In genomic region chr17:77875881-77876509, GRCh38 we compare ENCODE assay signal across 12 cellular contexts.
DNase-seq lines count a peak whose midpoint lies in the region; ATAC-seq and TF ChIP-seq lines count a peak whose summit lies in the region.
"Had no signal": no experiment of that assay in that cellular context is flagged by ENCODE, and none has a peak within 500 bp of the region (broad histone marks: within the 10 kb centered on the region; RNA-seq: fewer than 3 reads in every experiment).

No MANE protein-coding gene starts in this region.

- H3K9me3 Mint-ChIP-seq in activated naive CD8-positive, alpha-beta T cell (ENCODE audit: low read depth) = peaks cover 3% of the 10 kb centered on the region
- H3K9me3 Mint-ChIP-seq in activated naive CD8-positive, alpha-beta T cell treated with anti-CD3 and anti-CD28 coated beads for 36 hours = peaks cover 11% of the 10 kb centered on the region
- H3K9me3 Mint-ChIP-seq in MCF 10A (ENCODE audit: unreplicated experiment) = peaks cover 11% of the 10 kb centered on the region
- H3K9me3 Mint-ChIP-seq in stimulated activated naive CD8-positive, alpha-beta T cell treated with anti-CD3 and anti-CD28 coated beads, Interleukin-15, amount 100 ng/mL, for 72 hours = peaks cover 13 to 22% of the 10 kb centered on the region in 2 donors

- peaks cover 7% of the 10 kb centered on the region for H3K36me3 Mint-ChIP-seq in activated naive CD8-positive, alpha-beta T cell
- H3K36me3 Mint-ChIP-seq in activated naive CD8-positive, alpha-beta T cell treated with anti-CD3 and anti-CD28 coated beads for 36 hours = peaks cover 10% of the 10 kb centered on the region
- no peaks in the 10 kb centered on the region for H3K36me3 Mint-ChIP-seq in MCF 10A (ENCODE audit: insufficient read depth, unreplicated experiment)

- TF ChIP-seq CTCF in MCF 10A (IDR thresholded peaks at IDR 0.05; ENCODE audit: unreplicated experiment) = no peak

- CTCF ChIA-PET in MCF 10A (lab: Yijun Ruan, JAX) = no interaction called here

- BruUV-seq in MCF 10A (replicated peaks; lab: Mats Ljungman, UMichigan) = no TSS peak

- no peak for DNase-seq in activated naive CD8-positive, alpha-beta T cell treated with anti-CD3 and anti-CD28 coated beads for 36 hours
- peak; percentile 64 for DNase-seq in NAMALWA (ENCODE audit: low spot score)
- DNase-seq in MCF 10A (ENCODE audit: unreplicated experiment) = peak; percentile 38
- no peak for DNase-seq in stimulated activated naive CD8-positive, alpha-beta T cell treated with anti-CD3 and anti-CD28 coated beads, Interleukin-15, amount 100 ng/mL, for 72 hours
- DNase-seq in NCI-H2029 (lab: John Stamatoyannopoulos, UW) = no peak
- no peak for DNase-seq in activated CD8-positive, alpha-beta memory T cell treated with anti-CD3 and anti-CD28 coated beads for 24 hours
- DNase-seq: activated CD8-positive, alpha-beta memory T cell treated with anti-CD3 and anti-CD28 coated beads, Interleukin-2, amount 50 U/mL, for 48 hours; dorsolateral prefrontal cortex; NCI-H1048; Right ventricle myocardium superior had no signal

- POLR2A ChIA-PET in MCF 10A (lab: Yijun Ruan, JAX) = no interaction called here

- ATAC-seq in stimulated activated naive CD8-positive, alpha-beta T cell treated with anti-CD3 and anti-CD28 coated beads, Interleukin-15, amount 100 ng/mL, for 72 hours = peak; percentile 61
- ATAC-seq in HG03196 (IDR thresholded peaks at IDR 0.05; ENCODE audit: unreplicated experiment) = no peak

- no peaks in the 10 kb centered on the region for H3K27me3 Mint-ChIP-seq in activated naive CD8-positive, alpha-beta T cell
- no peaks in the 10 kb centered on the region for H3K27me3 Mint-ChIP-seq in activated naive CD8-positive, alpha-beta T cell treated with anti-CD3 and anti-CD28 coated beads for 36 hours
- H3K27me3 Mint-ChIP-seq in MCF 10A (ENCODE audit: insufficient read depth, unreplicated experiment) = peaks cover 30% of the 10 kb centered on the region
- H3K27me3 Mint-ChIP-seq in stimulated activated naive CD8-positive, alpha-beta T cell treated with anti-CD3 and anti-CD28 coated beads, Interleukin-15, amount 100 ng/mL, for 72 hours = no peaks in the 10 kb centered on the region

- intact Hi-C loops in MCF 10A (cut with micrococcal nuclease) = no loop called here

- peaks cover 83% of the 10 kb centered on the region for H3K4me1 Mint-ChIP-seq in activated naive CD8-positive, alpha-beta T cell (ENCODE audit: low read depth)
- H3K4me1 Mint-ChIP-seq in activated naive CD8-positive, alpha-beta T cell treated with anti-CD3 and anti-CD28 coated beads for 36 hours = peaks cover 63% of the 10 kb centered on the region
- H3K4me1 Mint-ChIP-seq in MCF 10A (ENCODE audit: insufficient read depth, unreplicated experiment) = no peaks in the 10 kb centered on the region
- peaks cover 73% of the 10 kb centered on the region for H3K4me1 Mint-ChIP-seq in stimulated activated naive CD8-positive, alpha-beta T cell treated with anti-CD3 and anti-CD28 coated beads, Interleukin-15, amount 100 ng/mL, for 72 hours

- no peak overlapping the region for H3K27ac Mint-ChIP-seq in activated naive CD8-positive, alpha-beta T cell
- no peak overlapping the region for H3K27ac Mint-ChIP-seq in activated naive CD8-positive, alpha-beta T cell treated with anti-CD3 and anti-CD28 coated beads for 36 hours
- H3K27ac Mint-ChIP-seq in MCF 10A (ENCODE audit: low read depth, unreplicated experiment) = no peak overlapping the region
- H3K27ac Mint-ChIP-seq in stimulated activated naive CD8-positive, alpha-beta T cell treated with anti-CD3 and anti-CD28 coated beads, Interleukin-15, amount 100 ng/mL, for 72 hours = no peak overlapping the region

- peak overlapping the region; percentile 43 for H3K4me3 Mint-ChIP-seq in activated naive CD8-positive, alpha-beta T cell
- no peak overlapping the region for H3K4me3 Mint-ChIP-seq in activated naive CD8-positive, alpha-beta T cell treated with anti-CD3 and anti-CD28 coated beads for 36 hours
- H3K4me3 Mint-ChIP-seq in MCF 10A (ENCODE audit: unreplicated experiment) = no peak overlapping the region
- no peak overlapping the region for H3K4me3 Mint-ChIP-seq in stimulated activated naive CD8-positive, alpha-beta T cell treated with anti-CD3 and anti-CD28 coated beads, Interleukin-15, amount 100 ng/mL, for 72 hours

Comparison
In these comparisons a context has a peak if more than half of its experiments do, and no peak if none do; other contexts are left out.
1. DNase-seq: peak in NAMALWA (single experiment) and MCF 10A (single experiment); none in activated naive CD8-positive, alpha-beta T cell treated with anti-CD3 and anti-CD28 coated beads for 36 hours (single experiment), stimulated activated naive CD8-positive, alpha-beta T cell treated with anti-CD3 and anti-CD28 coated beads, Interleukin-15, amount 100 ng/mL, for 72 hours (0 of 2), NCI-H2029 (single experiment) and activated CD8-positive, alpha-beta memory T cell treated with anti-CD3 and anti-CD28 coated beads for 24 hours (single experiment).